In the genomic region with DNA sequence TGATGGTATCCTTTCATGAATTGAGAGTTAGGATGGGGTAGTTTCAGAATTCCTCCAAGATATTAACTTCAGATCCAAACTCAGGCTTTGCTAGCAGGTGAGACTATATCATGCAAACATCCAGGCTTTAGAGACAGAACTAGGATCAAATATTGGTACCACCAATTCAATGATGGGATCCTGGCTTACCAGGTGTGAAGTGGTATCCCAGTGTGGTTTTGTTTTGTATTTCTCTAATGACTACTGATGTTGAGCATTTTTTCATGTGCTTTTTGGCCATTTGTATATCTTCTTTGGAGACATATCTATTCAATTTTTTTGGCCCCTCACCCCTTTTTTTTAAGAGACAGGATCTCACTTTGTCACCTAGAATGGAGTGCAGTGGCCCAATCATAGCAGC, we compare ENCODE assay signal across 15 cellular contexts. TPM values are rescaled to one million over a fixed set of nuclear protein-coding genes. Genes with fewer than 3 reads are reported as not detected.
DNase-seq lines count a peak whose midpoint lies in the region; ATAC-seq and TF ChIP-seq lines count a peak whose summit lies in the region.
"Had no signal": no experiment of that assay in that cellular context is flagged by ENCODE, and none has a peak within 500 bp of the region (broad histone marks: within the 10 kb centered on the region; RNA-seq: fewer than 3 reads in every experiment).

No MANE protein-coding gene starts in this region.

- peaks cover 25% of the 10 kb centered on the region for H3K4me1 ChIP-seq in osteoblast (ENCODE audit: insufficient read depth, low read length)

- no peaks in the 10 kb centered on the region for H3K9me3 ChIP-seq in osteoblast (ENCODE audit: low read depth, low read length)

- no peak overlapping the region for H3K4me3 Mint-ChIP-seq in activated CD4-positive, alpha-beta T cell treated with anti-CD3 and anti-CD28 coated beads, Interleukin-2, amount 10 ng/mL, durations not matched to agents 7 days and 5 days
- H3K4me3 Mint-ChIP-seq: CD4-positive, CD25-positive, alpha-beta regulatory T cell; H9 had no signal

- H3K27ac Mint-ChIP-seq in activated CD4-positive, alpha-beta T cell treated with anti-CD3 and anti-CD28 coated beads, Interleukin-2, amount 10 ng/mL, durations not matched to agents 7 days and 5 days, result peak overlapping the region; percentile 14
- H3K27ac Mint-ChIP-seq: H9 had no signal

- no peak for DNase-seq in activated CD4-positive, alpha-beta T cell treated with anti-CD3 and anti-CD28 coated beads, Interleukin-2, amount 10 ng/mL, durations not matched to agents 7 days and 5 days
- DNase-seq in activated CD4-positive, alpha-beta T cell treated with anti-CD3 and anti-CD28 coated beads, Interleukin-2, amount 50 U/mL, for 48 hours, result no peak
- DNase-seq in epithelial cell of prostate (ENCODE audit: low read depth, low spot score), result no peak
- peak; percentile 53 for DNase-seq in osteoblast (ENCODE audit: insufficient read length, low spot score, missing footprints)
- no peak for DNase-seq in sciatic nerve (ENCODE audit: low spot score)
- DNase-seq in NCI-H82 (lab: John Stamatoyannopoulos, UW), result no peak
- no peak for DNase-seq in NCI-H187 (lab: John Stamatoyannopoulos, UW)
- DNase-seq: 8988T; ACHN; CD4-positive, CD25-positive, alpha-beta regulatory T cell; GOT3; H9 had no signal

- no peak overlapping the region for H3K4me2 ChIP-seq in osteoblast (ENCODE audit: insufficient read depth, low read length)

- no peaks in the 10 kb centered on the region for H3K27me3 ChIP-seq in osteoblast (ENCODE audit: insufficient read depth, low read length)
- H3K27me3 ChIP-seq: BLaER1 treated with 17β-estradiol and CSF1 and Interleukin-3, amounts not matched to agents 10 nM and 100 nM had no signal

- H3K79me2 ChIP-seq in osteoblast (ENCODE audit: insufficient read depth, low read length), result peaks cover 36% of the 10 kb centered on the region

- peak overlapping the region; percentile 76 for H3K27ac ChIP-seq in epithelial cell of prostate
- H3K27ac ChIP-seq in osteoblast (ENCODE audit: low read depth, low read length), result no peak overlapping the region
- H3K27ac ChIP-seq: BLaER1 treated with 17β-estradiol and CSF1 and Interleukin-3, amounts not matched to agents 10 nM and 100 nM; HL-60 had no signal

- intact Hi-C loops in sciatic nerve (cut with DNase I), result no loop called here

- peaks cover 2% of the 10 kb centered on the region for H3K36me3 Mint-ChIP-seq in activated CD4-positive, alpha-beta T cell treated with anti-CD3 and anti-CD28 coated beads, Interleukin-2, amount 10 ng/mL, durations not matched to agents 7 days and 5 days (ENCODE audit: low read depth)

- peaks cover 22% of the 10 kb centered on the region for H3K4me1 Mint-ChIP-seq in activated CD4-positive, alpha-beta T cell treated with anti-CD3 and anti-CD28 coated beads, Interleukin-2, amount 10 ng/mL, durations not matched to agents 7 days and 5 days

- H3K27me3 Mint-ChIP-seq in activated CD4-positive, alpha-beta T cell treated with anti-CD3 and anti-CD28 coated beads, Interleukin-2, amount 10 ng/mL, durations not matched to agents 7 days and 5 days, result no peaks in the 10 kb centered on the region
- H3K27me3 Mint-ChIP-seq: CD4-positive, CD25-positive, alpha-beta regulatory T cell had no signal

- CTCF ChIA-PET in activated CD4-positive, alpha-beta T cell treated with anti-CD3 and anti-CD28 coated beads, Interleukin-2, amount 10 ng/mL, durations not matched to agents 7 days and 5 days (lab: Charles Lee), result no interaction called here

- H3K4me3 ChIP-seq in osteoblast (ENCODE audit: insufficient read depth, low read length), result no peak overlapping the region
- H3K4me3 ChIP-seq: BLaER1 treated with 17β-estradiol and CSF1 and Interleukin-3, amounts not matched to agents 10 nM and 100 nM had no signal

- H3K9me3 Mint-ChIP-seq in activated CD4-positive, alpha-beta T cell treated with anti-CD3 and anti-CD28 coated beads, Interleukin-2, amount 10 ng/mL, durations not matched to agents 7 days and 5 days, result no peaks in the 10 kb centered on the region
- H3K9me3 Mint-ChIP-seq: CD4-positive, CD25-positive, alpha-beta regulatory T cell had no signal

- POLR2A ChIA-PET in activated CD4-positive, alpha-beta T cell treated with anti-CD3 and anti-CD28 coated beads, Interleukin-2, amount 10 ng/mL, durations not matched to agents 7 days and 5 days (lab: Charles Lee), result no interaction called here

- H4K20me1 ChIP-seq in osteoblast (ENCODE audit: insufficient read depth, low read length), result peaks cover 13% of the 10 kb centered on the region

- no peak for TF ChIP-seq CTCF in osteoblast (IDR thresholded peaks at IDR 0.05; ENCODE audit: extremely low read depth, low read depth, low read length)

- no peak overlapping the region for H2AFZ ChIP-seq in osteoblast (ENCODE audit: low read length)

- no peaks in the 10 kb centered on the region for H3K36me3 ChIP-seq in osteoblast (ENCODE audit: insufficient read depth, low read length)

- ATAC-seq in sciatic nerve, result no peak
- ATAC-seq in GM21737 (IDR thresholded peaks at IDR 0.05; ENCODE audit: unreplicated experiment), result no peak

RNA-seq across cellular contexts. Expression of gene TOM1L2, which starts 57.0 kb away (rescaled TPM):
- total RNA-seq in activated CD4-positive, alpha-beta T cell treated with anti-CD3 and anti-CD28 coated beads, Interleukin-2, amount 10 ng/mL, durations not matched to agents 7 days and 5 days, result 10 to 100 TPM; 29.5 to 32.0 TPM
- 32.1 and 38.7 TPM in 2 replicates for total RNA-seq in osteoblast
- total RNA-seq in sciatic nerve, result 144 TPM

RNA-seq across cellular contexts. Expression of gene DRC3, which starts 57.5 kb away (rescaled TPM):
- total RNA-seq in activated CD4-positive, alpha-beta T cell treated with anti-CD3 and anti-CD28 coated beads, Interleukin-2, amount 10 ng/mL, durations not matched to agents 7 days and 5 days, result under 1 TPM in 1 of 2 experiments, not detected in 1; 0.06 TPM
- total RNA-seq in osteoblast, result 1.8 and 2.9 TPM in 2 replicates
- total RNA-seq in sciatic nerve, result 5.8 TPM
- total RNA-seq: CD4-positive, CD25-positive, alpha-beta regulatory T cell had no signal
